22 cellular contexts compared by ENCODE assay signal in genomic region chr3:144821583-144821982, GRCh38.
A peak's percentile ranks its signal among the peaks of the same experiment; 100 is the strongest.
DNase-seq lines count a peak whose midpoint lies in the region; ATAC-seq and TF ChIP-seq lines count a peak whose summit lies in the region.
"Had no signal": no experiment of that assay in that cellular context is flagged by ENCODE, and none has a peak within 500 bp of the region (broad histone marks: within the 10 kb centered on the region; RNA-seq: fewer than 3 reads in every experiment).

No MANE protein-coding gene starts in this region.

- DNase-seq in AG09319 (ENCODE audit: extremely low read depth, low read depth): peak; percentile 22
- DNase-seq in HS-5 (ENCODE audit: low read depth): peak; percentile 74
- DNase-seq in adipocyte (ENCODE audit: low read depth): peak; percentile 88
- peak; percentile 13 for DNase-seq in fibroblast of pulmonary artery (ENCODE audit: low read depth)
- no peak for DNase-seq in iPS-NIHi11 (ENCODE audit: low spot score)
- DNase-seq in activated CD4-positive, alpha-beta T cell treated with anti-CD3 and anti-CD28 coated beads, Interleukin-2, amount 10 ng/mL, durations not matched to agents 7 days and 5 days: no peak
- DNase-seq in omental fat pad (ENCODE audit: low spot score): no peak
- no peak for DNase-seq in immature natural killer cell
- DNase-seq: activated CD4-positive, alpha-beta T cell treated with anti-CD3 and anti-CD28 coated beads for 1 hour; CD4-positive, alpha-beta T cell; cortex of kidney; H9; midbrain; NCI-H1105; NCI-H2081; nephron progenitor cell; posterior cingulate gyrus; sigmoid colon; stimulated activated CD4-positive, alpha-beta T cell treated with anti-CD3 and anti-CD28 coated beads, Interleukin-1b, Interleukin-23, amount 100 ng/mL, for 48 hours; stimulated activated naive B cell treated with anti-CD40 and anti-IgM and Interleukin-4, amounts not matched to agents 10 μg/mL and 1 μg/mL and 100 μg/mL, for 72 hours had no signal

- CTCF ChIA-PET in activated CD4-positive, alpha-beta T cell treated with anti-CD3 and anti-CD28 coated beads, Interleukin-2, amount 10 ng/mL, durations not matched to agents 7 days and 5 days (lab: Charles Lee): no interaction called here

- no peak overlapping the region for H3K4me3 Mint-ChIP-seq in activated CD4-positive, alpha-beta T cell treated with anti-CD3 and anti-CD28 coated beads, Interleukin-2, amount 10 ng/mL, durations not matched to agents 7 days and 5 days
- no peak overlapping the region for H3K4me3 Mint-ChIP-seq in immature natural killer cell
- H3K4me3 Mint-ChIP-seq: activated naive CD4-positive, alpha-beta T cell treated with anti-CD3 and anti-CD28 coated beads, Interleukin-2, amount 50 U/mL, for 24 hours; activated T-helper 1 cell treated with anti-CD3 and anti-CD28 coated beads, Interleukin-12 subunit alpha, Interleukin-12 subunit beta, Interleukin-2, Interleukin-4 antibody, amounts not matched to agents 30 ng/mL and 10 ng/mL and 1 ng/mL, durations not matched to agents 14 hours and 24 hours and 36 hours; CD4-positive, alpha-beta T cell; H9; nephron progenitor cell; stimulated activated naive B cell treated with anti-CD40 and anti-IgM and Interleukin-4, amounts not matched to agents 10 μg/mL and 1 μg/mL and 100 μg/mL, for 72 hours had no signal

- no peaks in the 10 kb centered on the region for H3K4me1 Mint-ChIP-seq in activated CD4-positive, alpha-beta T cell treated with anti-CD3 and anti-CD28 coated beads, Interleukin-2, amount 10 ng/mL, durations not matched to agents 7 days and 5 days
- no peaks in the 10 kb centered on the region for H3K4me1 Mint-ChIP-seq in immature natural killer cell
- H3K4me1 Mint-ChIP-seq: activated naive CD4-positive, alpha-beta T cell treated with anti-CD3 and anti-CD28 coated beads, Interleukin-2, amount 50 U/mL, for 24 hours; stimulated activated naive B cell treated with anti-CD40 and anti-IgM and Interleukin-4, amounts not matched to agents 10 μg/mL and 1 μg/mL and 100 μg/mL, for 72 hours had no signal

- no peaks in the 10 kb centered on the region for H3K27me3 ChIP-seq in adipocyte (replicated peaks; ENCODE audit: control insufficient read depth, insufficient read depth, low read length)
- H3K27me3 ChIP-seq: sigmoid colon had no signal

- POLR2A ChIA-PET in activated CD4-positive, alpha-beta T cell treated with anti-CD3 and anti-CD28 coated beads, Interleukin-2, amount 10 ng/mL, durations not matched to agents 7 days and 5 days (lab: Charles Lee): no interaction called here

- H3K9me3 Mint-ChIP-seq in activated CD4-positive, alpha-beta T cell treated with anti-CD3 and anti-CD28 coated beads, Interleukin-2, amount 10 ng/mL, durations not matched to agents 7 days and 5 days: no peaks in the 10 kb centered on the region
- H3K9me3 Mint-ChIP-seq in immature natural killer cell: peaks cover 3 to 18% (median 5%) of the 10 kb centered on the region in 6 donors
- H3K9me3 Mint-ChIP-seq: activated naive CD4-positive, alpha-beta T cell treated with anti-CD3 and anti-CD28 coated beads, Interleukin-2, amount 50 U/mL, for 24 hours; CD4-positive, alpha-beta T cell; nephron progenitor cell; stimulated activated naive B cell treated with anti-CD40 and anti-IgM and Interleukin-4, amounts not matched to agents 10 μg/mL and 1 μg/mL and 100 μg/mL, for 72 hours had no signal

- no peaks in the 10 kb centered on the region for H3K36me3 Mint-ChIP-seq in activated CD4-positive, alpha-beta T cell treated with anti-CD3 and anti-CD28 coated beads, Interleukin-2, amount 10 ng/mL, durations not matched to agents 7 days and 5 days (ENCODE audit: low read depth)
- H3K36me3 Mint-ChIP-seq in immature natural killer cell: no peaks in the 10 kb centered on the region
- H3K36me3 Mint-ChIP-seq: activated naive CD4-positive, alpha-beta T cell treated with anti-CD3 and anti-CD28 coated beads, Interleukin-2, amount 50 U/mL, for 24 hours; stimulated activated naive B cell treated with anti-CD40 and anti-IgM and Interleukin-4, amounts not matched to agents 10 μg/mL and 1 μg/mL and 100 μg/mL, for 72 hours had no signal

- H3K4me1 ChIP-seq in adipocyte (ENCODE audit: control insufficient read depth, insufficient read depth, low read length): no peaks in the 10 kb centered on the region
- H3K4me1 ChIP-seq: sigmoid colon had no signal

- no peaks in the 10 kb centered on the region for H3K36me3 ChIP-seq in adipocyte (ENCODE audit: control insufficient read depth, insufficient read depth, low read length, severe bottlenecking)
- H3K36me3 ChIP-seq: sigmoid colon had no signal

- H3K9me3 ChIP-seq in adipocyte (ENCODE audit: control insufficient read depth, low read length): no peaks in the 10 kb centered on the region
- H3K9me3 ChIP-seq: sigmoid colon had no signal

- TF ChIP-seq CTCF in AG09319 (IDR thresholded peaks at IDR 0.05; ENCODE audit: low read depth, low read length) (no peak), fibroblast of pulmonary artery (IDR thresholded peaks at IDR 0.05; ENCODE audit: low read length, missing control alignments) (no peak), omental fat pad (IDR thresholded peaks at IDR 0.05) (no peak)

- H3K27me3 Mint-ChIP-seq in activated CD4-positive, alpha-beta T cell treated with anti-CD3 and anti-CD28 coated beads, Interleukin-2, amount 10 ng/mL, durations not matched to agents 7 days and 5 days: no peaks in the 10 kb centered on the region
- no peaks in the 10 kb centered on the region for H3K27me3 Mint-ChIP-seq in immature natural killer cell (ENCODE audit: low read depth in 3 of 3)
- H3K27me3 Mint-ChIP-seq: CD4-positive, alpha-beta T cell; stimulated activated naive B cell treated with anti-CD40 and anti-IgM and Interleukin-4, amounts not matched to agents 10 μg/mL and 1 μg/mL and 100 μg/mL, for 72 hours had no signal

- H3K27ac Mint-ChIP-seq in activated CD4-positive, alpha-beta T cell treated with anti-CD3 and anti-CD28 coated beads, Interleukin-2, amount 10 ng/mL, durations not matched to agents 7 days and 5 days: no peak overlapping the region
- H3K27ac Mint-ChIP-seq in immature natural killer cell: no peak overlapping the region
- H3K27ac Mint-ChIP-seq: activated naive CD4-positive, alpha-beta T cell treated with anti-CD3 and anti-CD28 coated beads, Interleukin-2, amount 50 U/mL, for 24 hours; activated T-helper 1 cell treated with anti-CD3 and anti-CD28 coated beads, Interleukin-12 subunit alpha, Interleukin-12 subunit beta, Interleukin-2, Interleukin-4 antibody, amounts not matched to agents 30 ng/mL and 10 ng/mL and 1 ng/mL, durations not matched to agents 14 hours and 24 hours and 36 hours; CD4-positive, alpha-beta T cell; H9; nephron progenitor cell; stimulated activated naive B cell treated with anti-CD40 and anti-IgM and Interleukin-4, amounts not matched to agents 10 μg/mL and 1 μg/mL and 100 μg/mL, for 72 hours had no signal

- H3K9ac ChIP-seq in adipocyte (ENCODE audit: low read length): no peak overlapping the region

- H3K4me3 ChIP-seq in adipocyte (ENCODE audit: low read length) (no peak overlapping the region), fibroblast of pulmonary artery (replicated peaks; ENCODE audit: low read depth, low read length) (no peak overlapping the region)
- H3K4me3 ChIP-seq: sigmoid colon had no signal

- ATAC-seq in omental fat pad (ENCODE audit: low FRiP score): no peak
- ATAC-seq: stimulated activated naive B cell treated with anti-CD40 and anti-IgM and Interleukin-4, amounts not matched to agents 10 μg/mL and 1 μg/mL and 100 μg/mL, for 72 hours had no signal

Comparison
In these comparisons a context has a peak if more than half of its experiments do, and no peak if none do; other contexts are left out.
1. DNase-seq: peak in AG09319 (single experiment), HS-5 (single experiment), adipocyte (single experiment) and fibroblast of pulmonary artery (single experiment); none in iPS-NIHi11 (single experiment), activated CD4-positive, alpha-beta T cell treated with anti-CD3 and anti-CD28 coated beads, Interleukin-2, amount 10 ng/mL, durations not matched to agents 7 days and 5 days (single experiment), omental fat pad (single experiment) and immature natural killer cell (0 of 3).